ENCODE assay signal across 12 cellular contexts in the genomic region with DNA sequence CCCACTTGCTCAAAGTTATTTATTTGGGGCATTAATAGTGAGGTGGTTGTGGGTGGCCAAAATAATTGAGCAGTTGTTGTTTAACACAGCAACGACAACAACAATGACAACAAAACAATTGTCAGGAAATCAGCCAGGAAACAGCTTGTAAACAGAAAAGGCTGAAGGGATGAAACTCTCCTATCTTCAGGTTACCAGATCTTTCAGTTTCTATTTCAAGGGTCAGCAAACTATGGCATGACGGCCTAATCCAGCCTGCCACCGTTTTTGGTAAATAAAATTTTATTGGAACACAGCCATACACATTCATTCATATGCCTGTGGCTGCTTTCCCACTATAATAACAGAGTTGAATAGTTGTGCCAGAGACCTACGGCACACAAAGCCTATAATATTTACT.
A peak's percentile ranks its signal among the peaks of the same experiment; 100 is the strongest.
DNase-seq lines count a peak whose midpoint lies in the region; ATAC-seq and TF ChIP-seq lines count a peak whose summit lies in the region.
"Had no signal": no experiment of that assay in that cellular context is flagged by ENCODE, and none has a peak within 500 bp of the region (broad histone marks: within the 10 kb centered on the region; RNA-seq: fewer than 3 reads in every experiment).

No MANE protein-coding gene starts in this region.

- TF ChIP-seq CTCF in lung (IDR thresholded peaks at IDR 0.05; ENCODE audit: control extremely low read depth, extremely low read depth), result no peak

- H3K9me3 ChIP-seq in lung (ENCODE audit: control insufficient read depth in 2 of 2, insufficient read depth in 1 of 2, low read length in 1 of 2), result no peaks in the 10 kb centered on the region

- H3K36me3 ChIP-seq in lung (ENCODE audit: control insufficient read depth in 2 of 2, insufficient read depth in 2 of 2, low read length in 2 of 2), result no peaks in the 10 kb centered on the region

- peak overlapping the region; percentile 61 for H3K27ac ChIP-seq in cingulate gyrus (ENCODE audit: low read depth, low read length)
- H3K27ac ChIP-seq in lung (ENCODE audit: low read depth in 1 of 2, low read length in 1 of 2), result peak overlapping the region; percentile 59 to 70
- peak overlapping the region; percentile 64 for H3K27ac ChIP-seq in temporal lobe (ENCODE audit: low read depth, low read length)

- DNase-seq in NCI-H1105 treated with DMSO at 0.1 percent for 48 hours (lab: John Stamatoyannopoulos, UW) (peak; percentile 41), lung (ENCODE audit: low spot score) (no peak), foreskin melanocyte (no peak), NCI-H128 (lab: John Stamatoyannopoulos, UW; ENCODE audit: unreplicated experiment) (no peak)
- DNase-seq: activated B cell treated with CpG ODN at 0.5 μM for 24 hours; activated effector memory CD4-positive, alpha-beta T cell treated with Interleukin-2 at 50 U/mL for 16 hours; COR-L47; cortex of kidney had no signal

- ATAC-seq in lung (ENCODE audit: insufficient read depth, low FRiP score) (no peak), GM18909 (IDR thresholded peaks at IDR 0.05; ENCODE audit: poor library complexity, unreplicated experiment) (no peak), HG03045 (IDR thresholded peaks at IDR 0.05; ENCODE audit: unreplicated experiment) (no peak)

- peaks cover 0 to 17% of the 10 kb centered on the region in 2 donors for H3K4me1 ChIP-seq in lung (ENCODE audit: control insufficient read depth in 2 of 2, insufficient read depth in 2 of 2, low read length in 2 of 2)

- no peaks in the 10 kb centered on the region for H3K27me3 ChIP-seq in lung (ENCODE audit: control insufficient read depth, insufficient read depth)

- 32 to 52% methylated on average over 4 of the region's 4 CpGs for WGBS in lung, 2 donors

- H3K4me3 ChIP-seq in lung, result no peak overlapping the region
